ENCODE assay signal across 14 cellular contexts in the genomic region with DNA sequence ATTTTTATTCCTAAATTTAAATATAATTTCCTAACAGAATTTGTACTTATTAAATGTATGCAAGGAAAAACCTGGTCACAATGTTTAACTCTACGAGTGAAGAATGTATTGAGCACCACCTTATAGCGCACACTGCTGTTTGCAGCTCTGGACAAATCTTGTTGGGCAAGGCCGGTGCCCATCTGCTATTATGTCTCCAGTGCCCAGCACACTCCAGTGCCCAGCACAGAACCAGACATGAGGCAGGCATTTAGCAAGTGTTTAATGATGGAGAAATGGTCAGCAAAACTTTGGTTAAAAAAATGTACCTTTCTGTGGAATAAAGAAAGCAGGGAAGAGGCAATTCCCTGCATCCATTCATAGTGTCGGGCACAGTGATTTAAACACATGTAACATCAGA.
"Had no signal": no experiment of that assay in that cellular context is flagged by ENCODE, and none has a peak within 500 bp of the region (broad histone marks: within the 10 kb centered on the region; RNA-seq: fewer than 3 reads in every experiment).

No MANE protein-coding gene starts in this region.

- H3K9me3 ChIP-seq: colonic mucosa, gastrocnemius medialis, heart right ventricle, upper lobe of right lung had no signal

- H3K27me3 Mint-ChIP-seq: activated CD4-positive, alpha-beta T cell treated with anti-CD3 and anti-CD28 coated beads, Interleukin-2, amount 10 ng/mL, durations not matched to agents 24 days and 14 days; activated naive CD8-positive, alpha-beta T cell had no signal

- ATAC-seq: gastrocnemius medialis; naive thymus-derived CD8-positive, alpha-beta T cell; upper lobe of right lung had no signal

- H3K4me3 Mint-ChIP-seq: activated CD4-positive, alpha-beta T cell treated with anti-CD3 and anti-CD28 coated beads, Interleukin-2, amount 10 ng/mL, durations not matched to agents 24 days and 14 days; activated naive CD8-positive, alpha-beta T cell; naive thymus-derived CD8-positive, alpha-beta T cell had no signal

- H3K36me3 ChIP-seq: colonic mucosa, gastrocnemius medialis, heart right ventricle, upper lobe of right lung had no signal

- H3K36me3 Mint-ChIP-seq: activated naive CD8-positive, alpha-beta T cell; naive thymus-derived CD8-positive, alpha-beta T cell had no signal

- H3K4me1 ChIP-seq: colonic mucosa, gastrocnemius medialis, upper lobe of right lung had no signal

- H3K4me3 ChIP-seq: colonic mucosa, gastrocnemius medialis, heart right ventricle, upper lobe of right lung had no signal

- H3K4me1 Mint-ChIP-seq: activated CD4-positive, alpha-beta T cell treated with anti-CD3 and anti-CD28 coated beads, Interleukin-2, amount 10 ng/mL, durations not matched to agents 24 days and 14 days; naive thymus-derived CD8-positive, alpha-beta T cell had no signal

- H3K27ac ChIP-seq: colonic mucosa, gastrocnemius medialis, heart right ventricle, upper lobe of right lung, VCaP had no signal

- H3K9me3 Mint-ChIP-seq: activated CD4-positive, alpha-beta T cell treated with anti-CD3 and anti-CD28 coated beads, Interleukin-2, amount 10 ng/mL, durations not matched to agents 24 days and 14 days; naive thymus-derived CD8-positive, alpha-beta T cell had no signal

- H3K27me3 ChIP-seq: gastrocnemius medialis, heart right ventricle, upper lobe of right lung had no signal

- H3K27ac Mint-ChIP-seq: activated CD4-positive, alpha-beta T cell treated with anti-CD3 and anti-CD28 coated beads, Interleukin-2, amount 10 ng/mL, durations not matched to agents 24 days and 14 days; activated naive CD8-positive, alpha-beta T cell; naive thymus-derived CD8-positive, alpha-beta T cell had no signal

- DNase-seq: activated CD4-positive, alpha-beta T cell treated with anti-CD3 and anti-CD28 coated beads, Interleukin-2, amount 10 ng/mL, durations not matched to agents 24 days and 14 days; activated effector memory CD4-positive, alpha-beta T cell treated with Interleukin-2 at 50 U/mL for 16 hours; activated T-cell treated with anti-CD3 and anti-CD28 coated beads for 4 hours; colonic mucosa; gastrocnemius medialis; heart right ventricle; naive thymus-derived CD8-positive, alpha-beta T cell; nucleus accumbens; stimulated activated CD4-positive, alpha-beta T cell treated with anti-CD3 and anti-CD28 coated beads, Interleukin-2, amount 100 ng/mL, for 48 hours; stimulated activated naive CD4-positive, alpha-beta T cell treated with Interleukin-2 at 50 U/mL for 16 hours; T-helper 9 cell; upper lobe of right lung had no signal
